Comparison of ENCODE assay signal across 1 cellular context in genomic region chr1:169020684-169021083, GRCh38.
A peak's percentile ranks its signal among the peaks of the same experiment; 100 is the strongest.
TF ChIP-seq lines count a peak whose summit lies in the region.

No MANE protein-coding gene starts in this region.

TF ChIP-seq in HEK293, 187 proteins besides CTCF, POLR2A, EP300 and RAD21 (continued from another document):
- TF ChIP-seq ZNF692 (tag by site-specific recombination; IDR thresholded peaks at IDR 0.05) = no peak
- no peak for TF ChIP-seq ZNF548 (tag by site-specific recombination; IDR thresholded peaks at IDR 0.05)
- peak; percentile 61 for TF ChIP-seq ZNF623 (tag by site-specific recombination; IDR thresholded peaks at IDR 0.05)
- no peak for TF ChIP-seq ZBTB1 (tag by site-specific recombination; IDR thresholded peaks at IDR 0.05)
- TF ChIP-seq ZNF133 (tag by site-specific recombination; IDR thresholded peaks at IDR 0.05) = no peak
- TF ChIP-seq PRDM10 (tag by site-specific recombination; IDR thresholded peaks at IDR 0.05) = no peak
- TF ChIP-seq SP2 (tag by site-specific recombination; IDR thresholded peaks at IDR 0.05) = no peak
- no peak for TF ChIP-seq ZNF776 (tag by site-specific recombination; IDR thresholded peaks at IDR 0.05; ENCODE audit: borderline replicate concordance)
- no peak for TF ChIP-seq ZNF423 (tag by site-specific recombination; IDR thresholded peaks at IDR 0.05)
- peak; percentile 47; the same call in 1 of the 2 replicates for TF ChIP-seq ZXDB (tag by site-specific recombination; IDR thresholded peaks at IDR 0.05)
- no peak for TF ChIP-seq ZNF629 (tag by site-specific recombination; IDR thresholded peaks at IDR 0.05)
- no peak for TF ChIP-seq KLF8 (tag by site-specific recombination; IDR thresholded peaks at IDR 0.05)
- TF ChIP-seq ZNF146 (tag by site-specific recombination; IDR thresholded peaks at IDR 0.05) = no peak
- no peak for TF ChIP-seq ZFP37 (tag by site-specific recombination; IDR thresholded peaks at IDR 0.05)
- TF ChIP-seq KLF7 (tag by site-specific recombination; IDR thresholded peaks at IDR 0.05; ENCODE audit: borderline replicate concordance) = peak; percentile 30; the same call in 1 of the 2 replicates
- peak; percentile 79 for TF ChIP-seq ZNF426 (tag by site-specific recombination; IDR thresholded peaks at IDR 0.05)
- no peak for TF ChIP-seq ZSCAN23 (tag by site-specific recombination; IDR thresholded peaks at IDR 0.05)
- TF ChIP-seq ZNF138 (tag by site-specific recombination; IDR thresholded peaks at IDR 0.05; ENCODE audit: borderline replicate concordance) = no peak
- TF ChIP-seq ZNF621 (tag by site-specific recombination; IDR thresholded peaks at IDR 0.05) = no peak
- no peak for TF ChIP-seq ZNF354C (tag by site-specific recombination; IDR thresholded peaks at IDR 0.05; ENCODE audit: borderline replicate concordance, low read depth)
- TF ChIP-seq ZNF280C (tag by site-specific recombination; IDR thresholded peaks at IDR 0.05) = no peak
- no peak for TF ChIP-seq ZNF184 (tag by site-specific recombination; IDR thresholded peaks at IDR 0.05)
- no peak for TF ChIP-seq PRDM1 (tag by site-specific recombination; IDR thresholded peaks at IDR 0.05)
- no peak for TF ChIP-seq YY1 (tag by site-specific recombination; IDR thresholded peaks at IDR 0.05)
- no peak for TF ChIP-seq ZNF239 (tag by site-specific recombination; IDR thresholded peaks at IDR 0.05)
- no peak for TF ChIP-seq ZNF366 (tag by site-specific recombination; conservative IDR thresholded peaks at IDR 0.05)
- TF ChIP-seq ZNF223 (tag by site-specific recombination; IDR thresholded peaks at IDR 0.05) = no peak
- 0 out of 2 replicates have a peak, but pooled peaks have one; percentile 46 for TF ChIP-seq ZNF202 (tag by site-specific recombination; IDR thresholded peaks at IDR 0.05; ENCODE audit: borderline replicate concordance)
- TF ChIP-seq ZNF23 (tag by site-specific recombination; IDR thresholded peaks at IDR 0.05; ENCODE audit: borderline replicate concordance) = no peak
- TF ChIP-seq OSR2 (tag by site-specific recombination; IDR thresholded peaks at IDR 0.05) = no peak
- no peak for TF ChIP-seq ZNF596 (tag by site-specific recombination; IDR thresholded peaks at IDR 0.05)
- TF ChIP-seq SALL2 (tag by site-specific recombination; IDR thresholded peaks at IDR 0.05; ENCODE audit: borderline replicate concordance) = no peak
- TF ChIP-seq HOXC10 (CRISPR knock-in tag; IDR thresholded peaks at IDR 0.05) = no peak
- TF ChIP-seq PRDM4 (tag by site-specific recombination; IDR thresholded peaks at IDR 0.05) = no peak
- TF ChIP-seq PRDM6 (tag by site-specific recombination; IDR thresholded peaks at IDR 0.05) = no peak
- no peak for TF ChIP-seq ZNF324 (tag by site-specific recombination; IDR thresholded peaks at IDR 0.05)
- TF ChIP-seq ZNF266 (tag by site-specific recombination; IDR thresholded peaks at IDR 0.05; ENCODE audit: low read depth) = peak; percentile 67; the same call in 1 of the 2 replicates
- no peak for TF ChIP-seq ZNF544 (tag by site-specific recombination; IDR thresholded peaks at IDR 0.05)
- TF ChIP-seq ZNF560 (tag by site-specific recombination; IDR thresholded peaks at IDR 0.05; ENCODE audit: borderline replicate concordance) = peak; percentile 62; the same call in 1 of the 2 replicates
- TF ChIP-seq KLF17 (tag by site-specific recombination; IDR thresholded peaks at IDR 0.05) = no peak
- TF ChIP-seq INSM2 (tag by site-specific recombination; IDR thresholded peaks at IDR 0.05) = no peak
- TF ChIP-seq ZNF335 (tag by site-specific recombination; conservative IDR thresholded peaks at IDR 0.05) = no peak
